8 cellular contexts compared by ENCODE assay signal in genomic region chr20:16729565-16730460, GRCh38. TPM values are rescaled to one million over a fixed set of nuclear protein-coding genes. Genes with fewer than 3 reads are reported as not detected.
DNase-seq lines count a peak whose midpoint lies in the region; ATAC-seq and TF ChIP-seq lines count a peak whose summit lies in the region.

Gene SNRPB2, plus strand, starts transcription at chr20:16730026. Its CDS starts 1,677 bp downstream, at chr20:16731703.

- H3K4me1 ChIP-seq in DND-41 (ENCODE audit: insufficient read depth, low read length) (peaks cover 40% of the 10 kb centered on the region), GM23248 (ENCODE audit: insufficient read depth) (peaks cover 11% of the 10 kb centered on the region), fibroblast of lung (ENCODE audit: control insufficient read depth, extremely low read depth, insufficient read depth, low read length) (peaks cover 4% of the 10 kb centered on the region)
- peaks cover 30 to 40% of the 10 kb centered on the region in 2 donors for H3K4me1 ChIP-seq in naive thymus-derived CD4-positive, alpha-beta T cell (ENCODE audit: control insufficient read depth in 2 of 2, insufficient read depth in 2 of 2, low read length in 2 of 2)

- peak within 1 kb of the TSS; percentile 98 to 100 (median 100) for H3K27ac Mint-ChIP-seq in naive thymus-derived CD4-positive, alpha-beta T cell
- peak within 1 kb of the TSS; percentile 100 for H3K27ac Mint-ChIP-seq in stimulated activated naive B cell treated with anti-CD40 and anti-IgM and Interleukin-4, amounts not matched to agents 10 μg/mL and 1 μg/mL and 100 μg/mL, for 72 hours

- 11 to 13% methylated on average over 54 to 57 of the region's 57 CpGs for WGBS in GM23248 (ENCODE audit: low coverage in 1 of 2, low lambda C conversion rate in 2 of 2, missing lambda C conversion rate in 2 of 2), 2 experiments

- peaks cover 5 to 38% (median 20%) of the 10 kb centered on the region in 5 donors for H3K36me3 Mint-ChIP-seq in naive thymus-derived CD4-positive, alpha-beta T cell
- peaks cover 20 to 21% of the 10 kb centered on the region in 2 donors for H3K36me3 Mint-ChIP-seq in stimulated activated naive B cell treated with anti-CD40 and anti-IgM and Interleukin-4, amounts not matched to agents 10 μg/mL and 1 μg/mL and 100 μg/mL, for 72 hours

- peak; percentile 96 for DNase-seq in DND-41
- DNase-seq in GM23248: peak; percentile 99
- peak; percentile 95 to 97 for DNase-seq in Kasumi-1 (lab: John Stamatoyannopoulos, UW)
- DNase-seq in RPMI7951 (ENCODE audit: low read depth): peak; percentile 98
- peak; percentile 79 to 83 for DNase-seq in activated T-helper 1 cell treated with anti-CD3 and anti-CD28 coated beads, Interleukin-2, amount 50 U/mL, for 16 hours (ENCODE audit: low read depth in 1 of 2, low spot score in 1 of 2)
- peak; percentile 96 for DNase-seq in fibroblast of lung (ENCODE audit: low read depth in 2 of 2)
- DNase-seq in naive thymus-derived CD4-positive, alpha-beta T cell: peak; percentile 75 to 94 (median 90)
- DNase-seq in stimulated activated naive B cell treated with anti-CD40 and anti-IgM and Interleukin-4, amounts not matched to agents 10 μg/mL and 1 μg/mL and 100 μg/mL, for 72 hours: peak; percentile 90

- peaks cover 0 to 10% (median 0%) of the 10 kb centered on the region in 11 donors for H3K9me3 Mint-ChIP-seq in naive thymus-derived CD4-positive, alpha-beta T cell
- H3K9me3 Mint-ChIP-seq in stimulated activated naive B cell treated with anti-CD40 and anti-IgM and Interleukin-4, amounts not matched to agents 10 μg/mL and 1 μg/mL and 100 μg/mL, for 72 hours: peaks cover 0 to 4% of the 10 kb centered on the region in 2 donors

- peak; percentile 6 for TF ChIP-seq CTCF in DND-41 (IDR thresholded peaks at IDR 0.05; ENCODE audit: borderline replicate concordance, extremely low read depth, low read length, poor library complexity, severe bottlenecking)
- no peak for TF ChIP-seq CTCF in fibroblast of lung (conservative IDR thresholded peaks at IDR 0.05 in 1 of 2, IDR thresholded peaks at IDR 0.05 in 1 of 2; ENCODE audit: low read depth in 1 of 2, low read length in 2 of 2)

- ATAC-seq in DND-41 (ENCODE audit: insufficient read depth, low read depth): peak; percentile 94
- peak; percentile 98 for ATAC-seq in naive thymus-derived CD4-positive, alpha-beta T cell
- ATAC-seq in stimulated activated naive B cell treated with anti-CD40 and anti-IgM and Interleukin-4, amounts not matched to agents 10 μg/mL and 1 μg/mL and 100 μg/mL, for 72 hours (replicated peaks): peak; percentile 97 to 98

- H3K27me3 Mint-ChIP-seq in naive thymus-derived CD4-positive, alpha-beta T cell: peaks cover 9 to 25% (median 15%) of the 10 kb centered on the region in 5 donors
- peaks cover 15 to 25% of the 10 kb centered on the region in 2 donors for H3K27me3 Mint-ChIP-seq in stimulated activated naive B cell treated with anti-CD40 and anti-IgM and Interleukin-4, amounts not matched to agents 10 μg/mL and 1 μg/mL and 100 μg/mL, for 72 hours

- peaks cover 7% of the 10 kb centered on the region for H3K9me2 ChIP-seq in GM23248 (ENCODE audit: insufficient read depth)

- H3K9me3 ChIP-seq in DND-41 (ENCODE audit: insufficient read depth, low read length, severe bottlenecking): peaks cover 8% of the 10 kb centered on the region
- no peaks in the 10 kb centered on the region for H3K9me3 ChIP-seq in GM23248 (ENCODE audit: low read depth)
- no peaks in the 10 kb centered on the region for H3K9me3 ChIP-seq in fibroblast of lung (ENCODE audit: control insufficient read depth, insufficient read depth, low read depth, low read length)
- H3K9me3 ChIP-seq in naive thymus-derived CD4-positive, alpha-beta T cell (ENCODE audit: control insufficient read depth in 2 of 3, low read length in 3 of 3): no peaks in the 10 kb centered on the region

- peak within 1 kb of the TSS; percentile 88 to 92 for H3K4me3 ChIP-seq in DND-41 (ENCODE audit: low read depth in 1 of 2, low read length in 2 of 2)
- peak within 1 kb of the TSS; percentile 99 for H3K4me3 ChIP-seq in GM23248
- H3K4me3 ChIP-seq in fibroblast of lung (replicated peaks in 1 of 4; ENCODE audit: control extremely low read depth in 1 of 4, insufficient read depth in 1 of 4, low read depth in 3 of 4, low read length in 4 of 4): peak within 1 kb of the TSS; percentile 90 to 100 (median 98)
- peak within 1 kb of the TSS; percentile 93 for H3K4me3 ChIP-seq in naive thymus-derived CD4-positive, alpha-beta T cell (ENCODE audit: low read length)

- H3K27ac ChIP-seq in DND-41 (ENCODE audit: low read length) (peak within 1 kb of the TSS; percentile 81), GM23248 (peak within 1 kb of the TSS; percentile 82), fibroblast of lung (ENCODE audit: insufficient read depth, low read length) (peak within 1 kb of the TSS; percentile 99)
- H3K27ac ChIP-seq in naive thymus-derived CD4-positive, alpha-beta T cell (ENCODE audit: low read depth, low read length): peak within 1 kb of the TSS; percentile 94

- H3K79me2 ChIP-seq in DND-41 (ENCODE audit: insufficient read depth, low read length): peaks cover 49% of the 10 kb centered on the region
- H3K79me2 ChIP-seq in GM23248 (ENCODE audit: insufficient read depth): peaks cover 54% of the 10 kb centered on the region
- H3K79me2 ChIP-seq in fibroblast of lung (ENCODE audit: control insufficient read depth, insufficient read depth, low read length): peaks cover 27% of the 10 kb centered on the region

- no peaks in the 10 kb centered on the region for H3F3A ChIP-seq in GM23248 (ENCODE audit: insufficient read depth)

- H2AFZ ChIP-seq in DND-41 (ENCODE audit: low read depth, low read length): peak within 1 kb of the TSS; percentile 94
- peak within 1 kb of the TSS; percentile 99 for H2AFZ ChIP-seq in GM23248
- H2AFZ ChIP-seq in fibroblast of lung (ENCODE audit: low read length): peak within 1 kb of the TSS; percentile 100

- H3K4me1 Mint-ChIP-seq in naive thymus-derived CD4-positive, alpha-beta T cell: peaks cover 32 to 60% (median 56%) of the 10 kb centered on the region in 7 donors
- peaks cover 14 to 41% of the 10 kb centered on the region in 2 donors for H3K4me1 Mint-ChIP-seq in stimulated activated naive B cell treated with anti-CD40 and anti-IgM and Interleukin-4, amounts not matched to agents 10 μg/mL and 1 μg/mL and 100 μg/mL, for 72 hours

- POLR2A ChIA-PET in naive thymus-derived CD4-positive, alpha-beta T cell (lab: Charles Lee): interaction anchor here (0.7 to 3.6 kb wide), 6 partner anchors 19 to 1778 kb away, joined by 3 to 19 read pairs (median 4); partner anchors contain the start of genes KIF16B, SEC23B and ZNF133

- peaks cover 22% of the 10 kb centered on the region; the same call in 1 of the 2 replicates for H4K20me1 ChIP-seq in DND-41 (ENCODE audit: insufficient read depth, low read length)
- H4K20me1 ChIP-seq in GM23248 (ENCODE audit: insufficient read depth): no peaks in the 10 kb centered on the region
- H4K20me1 ChIP-seq in fibroblast of lung (ENCODE audit: control insufficient read depth, extremely low read depth, insufficient read depth, low read length): no peaks in the 10 kb centered on the region

- H3K36me3 ChIP-seq in DND-41 (ENCODE audit: insufficient read depth, low read length) (peaks cover 30% of the 10 kb centered on the region), GM23248 (ENCODE audit: low read depth) (peaks cover 14% of the 10 kb centered on the region), fibroblast of lung (ENCODE audit: control insufficient read depth, insufficient read depth, low read length) (peaks cover 1% of the 10 kb centered on the region)
- H3K36me3 ChIP-seq in naive thymus-derived CD4-positive, alpha-beta T cell (ENCODE audit: control insufficient read depth in 2 of 3, insufficient read depth in 3 of 3, low read length in 3 of 3): peaks cover 2 to 27% (median 6%) of the 10 kb centered on the region in 3 experiments

- H3K4me2 ChIP-seq in DND-41 (ENCODE audit: insufficient read depth, low read length) (peak within 1 kb of the TSS; percentile 93), GM23248 (ENCODE audit: unreplicated experiment) (peak within 1 kb of the TSS; percentile 99), fibroblast of lung (ENCODE audit: extremely low read depth, insufficient read depth, low read length) (peak within 1 kb of the TSS; percentile 98)

- H3K27me3 ChIP-seq in DND-41 (ENCODE audit: insufficient read depth, low read length, poor library complexity) (no peaks in the 10 kb centered on the region), GM23248 (replicated peaks; ENCODE audit: insufficient read depth) (no peaks in the 10 kb centered on the region; the same call in 1 of the 2 replicates), fibroblast of lung (ENCODE audit: control insufficient read depth, insufficient read depth, low read length) (no peaks in the 10 kb centered on the region)
- H3K27me3 ChIP-seq in naive thymus-derived CD4-positive, alpha-beta T cell (ENCODE audit: control insufficient read depth in 2 of 2, insufficient read depth in 2 of 2, low read length in 2 of 2): no peaks in the 10 kb centered on the region

- H3K9ac ChIP-seq in DND-41 (ENCODE audit: low read depth, low read length) (peak within 1 kb of the TSS; percentile 76), GM23248 (peak within 1 kb of the TSS; percentile 99), fibroblast of lung (ENCODE audit: insufficient read depth, low read length) (peak within 1 kb of the TSS; percentile 99)

- CTCF ChIA-PET in naive thymus-derived CD4-positive, alpha-beta T cell (lab: Charles Lee): interaction anchor here (0.6 kb wide), 1 partner anchor 1586 kb away, joined by 3 read pairs; no protein-coding TSS in a partner anchor

- peak within 1 kb of the TSS; percentile 87 to 100 (median 99) for H3K4me3 Mint-ChIP-seq in naive thymus-derived CD4-positive, alpha-beta T cell
- H3K4me3 Mint-ChIP-seq in stimulated activated naive B cell treated with anti-CD40 and anti-IgM and Interleukin-4, amounts not matched to agents 10 μg/mL and 1 μg/mL and 100 μg/mL, for 72 hours: peak within 1 kb of the TSS; percentile 95 to 100

- intact Hi-C loops in naive thymus-derived CD4-positive, alpha-beta T cell (cut with micrococcal nuclease): loop anchor here (1.0 to 10.0 kb wide), 10 partner anchors 21 to 1837 kb away; partner anchors contain the start of genes KAT14 (in 2 of the 2), PET117 (in 2 of the 2), RRBP1 (in 2 of the 2) and DZANK1 (in 1 of the 2)

- in situ Hi-C loops in GM23248 (cut with MboI): no loop called here

RNA-seq across cellular contexts. Expression of gene SNRPB2, which starts in this region (rescaled TPM):
- 47.2 and 69.8 TPM in 2 replicates for total RNA-seq in GM23248 (2014; rRNA removed; shearing (Covaris generic))
- polyA plus RNA-seq in GM23248 (2016; fragmentation: Nextera tagmentation; extraction: Ambion mirVana) (99.8 and 101 TPM in 2 replicates), fibroblast of lung (101 and 104 TPM in 2 replicates)
- 133 and 174 TPM in 2 replicates for total RNA-seq in RPMI7951 (2014; rRNA removed; shearing (Covaris generic))
- 37.5 and 40.8 TPM in 2 replicates for total RNA-seq in fibroblast of lung
- polyA plus RNA-seq in fibroblast of lung (2012): 97.3 and 103 TPM in 2 replicates
- polyA minus RNA-seq in fibroblast of lung (ENCODE audit: low replicate concordance): 0.59 and 2.9 TPM in 2 replicates
- total RNA-seq in naive thymus-derived CD4-positive, alpha-beta T cell: 10 to 100 TPM; 30.8 to 97.0 (median 40.0) TPM
- 10 to 100 TPM; 25.2 to 74.0 TPM for polyA plus RNA-seq in naive thymus-derived CD4-positive, alpha-beta T cell

Comparison
In these comparisons a context has a peak if more than half of its experiments do, and no peak if none do; other contexts are left out.
1. Peak in every context shown above with its lines: DNase-seq, ATAC-seq, H3K4me3 ChIP-seq and H3K27ac ChIP-seq.